In the genomic region with DNA sequence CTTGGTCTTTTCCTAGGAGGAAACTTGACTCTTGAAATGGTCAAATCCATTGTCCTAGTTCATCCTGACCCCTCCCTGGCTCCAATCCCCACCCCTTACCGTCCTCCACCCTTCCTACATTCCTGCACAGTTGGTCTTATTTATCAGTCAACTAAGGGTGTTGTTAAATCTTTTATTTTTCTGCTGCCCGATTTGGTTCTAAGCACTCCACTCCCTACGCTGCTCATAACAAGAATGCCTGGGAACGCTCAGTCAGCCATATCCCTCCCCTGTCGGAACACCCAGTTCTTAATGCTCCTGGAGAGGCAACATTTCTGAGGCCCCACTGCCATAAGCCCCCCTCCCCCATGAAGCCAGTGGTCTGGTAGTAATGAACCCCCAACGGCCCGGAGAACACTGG, we compare ENCODE assay signal across 24 cellular contexts. TPM values are rescaled to one million over a fixed set of nuclear protein-coding genes. Genes with fewer than 3 reads are reported as not detected.
A peak's percentile ranks its signal among the peaks of the same experiment; 100 is the strongest.
DNase-seq lines count a peak whose midpoint lies in the region; ATAC-seq, FAIRE-seq and TF ChIP-seq lines count a peak whose summit lies in the region.
"Had no signal": no experiment of that assay in that cellular context is flagged by ENCODE, and none has a peak within 500 bp of the region (broad histone marks: within the 10 kb centered on the region; RNA-seq: fewer than 3 reads in every experiment).

No MANE protein-coding gene starts in this region.

- no peaks in the 10 kb centered on the region for H3K36me3 Mint-ChIP-seq in activated naive CD4-positive, alpha-beta T cell treated with anti-CD3 and anti-CD28 coated beads, Interleukin-2, amount 50 U/mL, for 72 hours
- H3K36me3 Mint-ChIP-seq: activated CD4-positive, alpha-beta memory T cell treated with anti-CD3 and anti-CD28 coated beads for 36 hours had no signal

- H3K27ac ChIP-seq in Panc1 (ENCODE audit: low read length) (peak overlapping the region; percentile 35; the same call in 1 of the 2 replicates), pancreas (peak overlapping the region; percentile 63 to 92 (median 80))
- H3K27ac ChIP-seq: HL-60 had no signal

- H3K27me3 ChIP-seq in Panc1 (ENCODE audit: control insufficient read depth, insufficient read depth, low read length), result no peaks in the 10 kb centered on the region
- no peaks in the 10 kb centered on the region for H3K27me3 ChIP-seq in pancreas
- H3K27me3 ChIP-seq: adrenal gland had no signal

- peak; percentile 64 for FAIRE-seq in islet of Langerhans (lab: Jason Lieb, UNC)
- FAIRE-seq in pancreas (lab: Jason Lieb, UNC), result no peak
- FAIRE-seq: colon, GM12892, HepG2 had no signal

- no peak overlapping the region for H3K4me3 ChIP-seq in Panc1 (ENCODE audit: low read depth in 2 of 2, low read length in 2 of 2)
- peak overlapping the region in 1 of 4 donors; percentile 28 for H3K4me3 ChIP-seq in pancreas
- H3K4me3 ChIP-seq: adrenal gland had no signal

- H3K27ac Mint-ChIP-seq in activated naive CD4-positive, alpha-beta T cell treated with anti-CD3 and anti-CD28 coated beads, Interleukin-2, amount 50 U/mL, for 72 hours, result no peak overlapping the region
- H3K27ac Mint-ChIP-seq: activated CD4-positive, alpha-beta memory T cell treated with anti-CD3 and anti-CD28 coated beads for 36 hours; CD4-positive, alpha-beta T cell had no signal

- H3K4me1 ChIP-seq in Panc1 (ENCODE audit: control insufficient read depth, insufficient read depth, low read length) (peaks cover 8% of the 10 kb centered on the region), pancreas (peaks cover 35 to 50% (median 37%) of the 10 kb centered on the region in 3 donors)

- H3K9me3 ChIP-seq in Panc1 (ENCODE audit: control insufficient read depth, insufficient read depth, low read depth, low read length) (no peaks in the 10 kb centered on the region), pancreas (no peaks in the 10 kb centered on the region)
- H3K9me3 ChIP-seq: adrenal gland had no signal

- ATAC-seq in Panc1 (no peak), pancreas (no peak)
- no peak for ATAC-seq in activated naive CD4-positive, alpha-beta T cell treated with anti-CD3 and anti-CD28 coated beads, Interleukin-2, amount 50 U/mL, for 72 hours
- ATAC-seq: activated CD4-positive, CD25-positive, alpha-beta regulatory T cell treated with anti-CD3 and anti-CD28 coated beads, Interleukin-2, amount 50 U/mL, for 24 hours; HepG2 had no signal

- WGBS in pancreas, 2 donors, result 50 to 51% methylated on average over 7 of the region's 7 CpGs

- H3K36me3 ChIP-seq in Panc1 (ENCODE audit: control insufficient read depth, insufficient read depth, low read length) (no peaks in the 10 kb centered on the region), pancreas (no peaks in the 10 kb centered on the region)
- H3K36me3 ChIP-seq: adrenal gland had no signal

- in situ Hi-C loops in Panc1 (cut with HindIII; ENCODE audit: low pct_unique_long_range_greater_than_20kb, low sequenced_read_pairs), result no loop called here

- POLR2A ChIA-PET in Panc1 (lab: Charles Lee), result interaction anchor here (0.5 kb wide), 1 partner anchor 102 kb away, joined by 3 read pairs; no protein-coding TSS in a partner anchor

- BruUV-seq in Panc1 (replicated peaks; lab: Mats Ljungman, UMichigan), result no TSS peak

- intact Hi-C loops in Panc1 (cut with micrococcal nuclease; ENCODE audit: unreplicated experiment), result no loop called here
- intact Hi-C loops in pancreas (cut with DNase I), result no loop called here

- no peaks in the 10 kb centered on the region for H3K9me3 Mint-ChIP-seq in activated naive CD4-positive, alpha-beta T cell treated with anti-CD3 and anti-CD28 coated beads, Interleukin-2, amount 50 U/mL, for 72 hours
- H3K9me3 Mint-ChIP-seq: activated CD4-positive, alpha-beta memory T cell treated with anti-CD3 and anti-CD28 coated beads for 36 hours; CD4-positive, alpha-beta T cell had no signal

- DNase-seq in Panc1 (ENCODE audit: low read depth, low spot score), result no peak
- DNase-seq in pancreas, result no peak
- DNase-seq in NCI-H69 (lab: John Stamatoyannopoulos, UW), result no peak
- no peak for DNase-seq in activated naive CD4-positive, alpha-beta T cell treated with anti-CD3 and anti-CD28 coated beads, Interleukin-2, amount 50 U/mL, for 16 hours
- DNase-seq in activated naive CD4-positive, alpha-beta T cell treated with anti-CD3 and anti-CD28 coated beads, Interleukin-2, amount 50 U/mL, for 72 hours (ENCODE audit: low spot score in 2 of 2), result no peak
- DNase-seq in dermis blood vessel endothelial cell, result no peak
- DNase-seq: activated CD4-positive, alpha-beta memory T cell treated with anti-CD3 and anti-CD28 coated beads for 36 hours; activated CD8-positive, alpha-beta memory T cell treated with anti-CD3 and anti-CD28 coated beads, Interleukin-2, amount 50 U/mL, for 48 hours; activated effector memory CD4-positive, alpha-beta T cell treated with Interleukin-2 at 50 U/mL for 16 hours; CD4-positive, alpha-beta T cell; EL; HCEC 1CT; NCI-H1092; NCI-H2029; NCI-H345; NCI-H82; SIG-M5 had no signal

- CTCF ChIA-PET in Panc1 (lab: Charles Lee), result no interaction called here

- TF ChIP-seq CTCF in Panc1 (IDR thresholded peaks at IDR 0.05) (no peak), pancreas (IDR thresholded peaks at IDR 0.05) (no peak)

RNA-seq across cellular contexts. Expression of gene EHF, which starts 9.7 kb away (rescaled TPM):
- total RNA-seq in Panc1 (2021; ENCODE audit: unreplicated experiment) (0.51 TPM), pancreas (10 to 100 TPM; 22.4 to 58.2 (median 33.5) TPM), dermis blood vessel endothelial cell (0.05 and 0.17 TPM in 2 replicates)
- polyA plus RNA-seq in Panc1 (2012; ENCODE audit: insufficient read length), result 0.17 TPM
- polyA plus RNA-seq in pancreas, result 10 to 100 TPM in 1 of 2 donors, 1 to 10 TPM in 1; 7.7 to 14.1 TPM
- total RNA-seq in activated naive CD4-positive, alpha-beta T cell treated with anti-CD3 and anti-CD28 coated beads, Interleukin-2, amount 50 U/mL, for 72 hours, result not detected
- total RNA-seq: activated CD4-positive, alpha-beta memory T cell treated with anti-CD3 and anti-CD28 coated beads for 36 hours; CD4-positive, alpha-beta T cell had no signal

Comparison
In these comparisons a context has a peak if more than half of its experiments do, and no peak if none do; other contexts are left out.
1. RNA of gene EHF, which starts 9.7 kb away (total RNA-seq): 22.4 to 58.2 TPM in pancreas; 0.51 TPM in Panc1 (single experiment), 0.05 to 0.17 TPM in dermis blood vessel endothelial cell and not detected in activated naive CD4-positive, alpha-beta T cell treated with anti-CD3 and anti-CD28 coated beads, Interleukin-2, amount 50 U/mL, for 72 hours; every median in the first group is over 10 times any median in the second.